In the genomic region with DNA sequence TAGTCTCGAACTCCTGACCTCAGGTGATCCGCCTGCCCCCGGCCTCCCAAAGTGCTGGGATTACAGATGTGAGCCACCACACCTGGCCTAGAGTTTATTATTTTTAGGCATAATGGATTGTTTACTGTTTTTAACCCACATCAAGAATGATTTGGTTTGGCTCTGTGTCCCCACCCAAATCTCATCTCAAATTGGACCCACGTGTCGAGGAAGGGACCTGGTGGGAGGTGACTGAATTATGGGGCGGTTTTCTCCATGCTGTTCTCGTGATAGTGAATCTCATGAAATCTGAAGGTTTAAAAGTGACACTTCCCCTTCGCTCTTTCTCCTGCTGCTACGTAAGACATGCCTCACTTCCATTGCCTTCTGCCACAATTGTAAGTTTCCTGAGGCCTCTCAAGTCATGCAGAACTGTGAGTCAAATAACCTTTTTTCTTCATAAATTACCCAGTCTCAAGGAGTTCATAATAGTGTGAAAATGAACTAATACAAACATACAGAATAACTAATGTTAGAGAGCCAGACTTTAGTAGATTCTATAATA, we compare ENCODE assay signal across 18 cellular contexts.
A peak's percentile ranks its signal among the peaks of the same experiment; 100 is the strongest.
DNase-seq lines count a peak whose midpoint lies in the region; ATAC-seq, FAIRE-seq and TF ChIP-seq lines count a peak whose summit lies in the region.
"Had no signal": no experiment of that assay in that cellular context is flagged by ENCODE, and none has a peak within 500 bp of the region (broad histone marks: within the 10 kb centered on the region; RNA-seq: fewer than 3 reads in every experiment).

No MANE protein-coding gene starts in this region.

- no peaks in the 10 kb centered on the region for H3K27me3 Mint-ChIP-seq in T-helper 2 cell treated with Interferon-gamma antibody and Interleukin-4, amounts not matched to agents 5 μg/mL and 100 μg/mL, for 36 hours (ENCODE audit: low read depth)
- no peaks in the 10 kb centered on the region for H3K27me3 Mint-ChIP-seq in central memory CD8-positive, alpha-beta T cell
- no peaks in the 10 kb centered on the region for H3K27me3 Mint-ChIP-seq in stimulated activated naive B cell treated with anti-CD40 and anti-IgM and Interleukin-4, amounts not matched to agents 10 μg/mL and 1 μg/mL and 100 μg/mL, for 72 hours
- H3K27me3 Mint-ChIP-seq: CD4-positive, alpha-beta T cell had no signal

- FAIRE-seq in H54 (lab: Jason Lieb, UNC) = peak; percentile 23
- FAIRE-seq: A549, D721Med, G401.6, GM12891, GM19239, H1, HTR-8/SVneo had no signal

- TF ChIP-seq POLR2A in H54 (IDR thresholded peaks at IDR 0.05; ENCODE audit: low read depth, low read length) = no peak

- peaks cover 32% of the 10 kb centered on the region for H3K9me3 Mint-ChIP-seq in T-helper 2 cell treated with Interferon-gamma antibody and Interleukin-4, amounts not matched to agents 5 μg/mL and 100 μg/mL, for 36 hours
- H3K9me3 Mint-ChIP-seq in central memory CD8-positive, alpha-beta T cell = no peaks in the 10 kb centered on the region
- peaks cover 12% of the 10 kb centered on the region in 2 donors for H3K9me3 Mint-ChIP-seq in stimulated activated naive B cell treated with anti-CD40 and anti-IgM and Interleukin-4, amounts not matched to agents 10 μg/mL and 1 μg/mL and 100 μg/mL, for 72 hours

- no peak overlapping the region for H3K4me3 Mint-ChIP-seq in T-helper 2 cell treated with Interferon-gamma antibody and Interleukin-4, amounts not matched to agents 5 μg/mL and 100 μg/mL, for 36 hours
- no peak overlapping the region for H3K4me3 Mint-ChIP-seq in central memory CD8-positive, alpha-beta T cell
- no peak overlapping the region for H3K4me3 Mint-ChIP-seq in stimulated activated naive B cell treated with anti-CD40 and anti-IgM and Interleukin-4, amounts not matched to agents 10 μg/mL and 1 μg/mL and 100 μg/mL, for 72 hours
- H3K4me3 Mint-ChIP-seq: CD4-positive, alpha-beta T cell had no signal

- peaks cover 2% of the 10 kb centered on the region for H3K4me1 Mint-ChIP-seq in T-helper 2 cell treated with Interferon-gamma antibody and Interleukin-4, amounts not matched to agents 5 μg/mL and 100 μg/mL, for 36 hours (ENCODE audit: low read depth)
- H3K4me1 Mint-ChIP-seq in central memory CD8-positive, alpha-beta T cell = peaks cover 40% of the 10 kb centered on the region
- H3K4me1 Mint-ChIP-seq in stimulated activated naive B cell treated with anti-CD40 and anti-IgM and Interleukin-4, amounts not matched to agents 10 μg/mL and 1 μg/mL and 100 μg/mL, for 72 hours = peaks cover 9 to 23% of the 10 kb centered on the region in 2 donors

- no peak for ATAC-seq in central memory CD8-positive, alpha-beta T cell (replicated peaks; ENCODE audit: extremely low read depth, poor library complexity, severe bottlenecking)
- ATAC-seq in stimulated activated naive B cell treated with anti-CD40 and anti-IgM and Interleukin-4, amounts not matched to agents 10 μg/mL and 1 μg/mL and 100 μg/mL, for 72 hours (replicated peaks) = peak; percentile 52 to 69
- no peak for ATAC-seq in HG03039 (IDR thresholded peaks at IDR 0.05; ENCODE audit: unreplicated experiment)
- ATAC-seq: A549 had no signal

- peaks cover 51% of the 10 kb centered on the region for H3K36me3 Mint-ChIP-seq in T-helper 2 cell treated with Interferon-gamma antibody and Interleukin-4, amounts not matched to agents 5 μg/mL and 100 μg/mL, for 36 hours (ENCODE audit: low read depth)
- H3K36me3 Mint-ChIP-seq in central memory CD8-positive, alpha-beta T cell (ENCODE audit: insufficient read depth) = peaks cover 35% of the 10 kb centered on the region
- H3K36me3 Mint-ChIP-seq in stimulated activated naive B cell treated with anti-CD40 and anti-IgM and Interleukin-4, amounts not matched to agents 10 μg/mL and 1 μg/mL and 100 μg/mL, for 72 hours = peaks cover 44 to 47% of the 10 kb centered on the region in 2 donors

- DNase-seq in T-helper 2 cell treated with Interferon-gamma antibody and Interleukin-4, amounts not matched to agents 5 μg/mL and 100 μg/mL, for 36 hours (ENCODE audit: low spot score) = no peak
- DNase-seq in T-helper 2 cell (no peak), H54 (ENCODE audit: insufficient read length, low spot score) (no peak)
- no peak for DNase-seq in central memory CD8-positive, alpha-beta T cell (ENCODE audit: low spot score in 2 of 2)
- no peak for DNase-seq in stimulated activated naive B cell treated with anti-CD40 and anti-IgM and Interleukin-4, amounts not matched to agents 10 μg/mL and 1 μg/mL and 100 μg/mL, for 72 hours
- DNase-seq in activated CD4-positive, alpha-beta T cell treated with anti-CD3 and anti-CD28 coated beads, Interleukin-2, amount 50 U/mL, for 48 hours = no peak
- DNase-seq: AML-193; Caco-2; CD4-positive, alpha-beta T cell; IMR-90 had no signal

- peak overlapping the region; percentile 13 for H3K27ac Mint-ChIP-seq in T-helper 2 cell treated with Interferon-gamma antibody and Interleukin-4, amounts not matched to agents 5 μg/mL and 100 μg/mL, for 36 hours
- H3K27ac Mint-ChIP-seq in central memory CD8-positive, alpha-beta T cell (ENCODE audit: low read depth) = peak overlapping the region; percentile 41
- peak overlapping the region; percentile 63 for H3K27ac Mint-ChIP-seq in stimulated activated naive B cell treated with anti-CD40 and anti-IgM and Interleukin-4, amounts not matched to agents 10 μg/mL and 1 μg/mL and 100 μg/mL, for 72 hours
- H3K27ac Mint-ChIP-seq: CD4-positive, alpha-beta T cell had no signal

Comparison
In these comparisons a context has a peak if more than half of its experiments do, and no peak if none do; other contexts are left out.
1. H3K27ac Mint-ChIP-seq: peak in every context shown above with its lines; median percentile 63 in stimulated activated naive B cell treated with anti-CD40 and anti-IgM and Interleukin-4, amounts not matched to agents 10 μg/mL and 1 μg/mL and 100 μg/mL, for 72 hours; 41 in central memory CD8-positive, alpha-beta T cell; 13 in T-helper 2 cell treated with Interferon-gamma antibody and Interleukin-4, amounts not matched to agents 5 μg/mL and 100 μg/mL, for 36 hours.
2. ATAC-seq: peak in stimulated activated naive B cell treated with anti-CD40 and anti-IgM and Interleukin-4, amounts not matched to agents 10 μg/mL and 1 μg/mL and 100 μg/mL, for 72 hours (2 of 2); none in central memory CD8-positive, alpha-beta T cell (single experiment) and HG03039 (single experiment).